14 cellular contexts compared by ENCODE assay signal in genomic region chr2:215966274-215966673, GRCh38.
"Had no signal": no experiment of that assay in that cellular context is flagged by ENCODE, and none has a peak within 500 bp of the region (broad histone marks: within the 10 kb centered on the region; RNA-seq: fewer than 3 reads in every experiment).

No MANE protein-coding gene starts in this region.

- H3K9me3 ChIP-seq: psoas muscle, right lobe of liver, thoracic aorta, upper lobe of right lung had no signal

- H3K27me3 Mint-ChIP-seq: activated CD4-positive, alpha-beta T cell treated with anti-CD3 and anti-CD28 coated beads for 36 hours; activated naive CD8-positive, alpha-beta T cell had no signal

- ATAC-seq: activated CD4-positive, alpha-beta T cell treated with anti-CD3 and anti-CD28 coated beads for 36 hours; psoas muscle; right lobe of liver; upper lobe of right lung had no signal

- H3K36me3 ChIP-seq: brain microvascular endothelial cell, thoracic aorta, upper lobe of right lung had no signal

- H3K27ac ChIP-seq: brain microvascular endothelial cell, psoas muscle, right lobe of liver, thoracic aorta, upper lobe of right lung had no signal

- H3K4me1 ChIP-seq: psoas muscle, right lobe of liver, upper lobe of right lung had no signal

- H3K4me3 Mint-ChIP-seq: activated CD4-positive, alpha-beta T cell treated with anti-CD3 and anti-CD28 coated beads for 36 hours; activated naive CD8-positive, alpha-beta T cell had no signal

- DNase-seq: activated CD4-positive, alpha-beta T cell treated with anti-CD3 and anti-CD28 coated beads for 36 hours; activated effector memory CD4-positive, alpha-beta T cell treated with anti-CD3 and anti-CD28 coated beads, Interleukin-2, amount 50 U/mL, for 16 hours; anterior cingulate cortex; brain microvascular endothelial cell; cerebellar nuclear complex; effector memory CD4-positive, alpha-beta T cell; kidney glomerular epithelial cell; mesenchymal stem cell; psoas muscle; right lobe of liver; T1000; upper lobe of right lung had no signal

- H3K27me3 ChIP-seq: brain microvascular endothelial cell, right lobe of liver, upper lobe of right lung had no signal

- H3K4me3 ChIP-seq: psoas muscle, right lobe of liver, thoracic aorta, upper lobe of right lung had no signal

- H3K27ac Mint-ChIP-seq: activated CD4-positive, alpha-beta T cell treated with anti-CD3 and anti-CD28 coated beads for 36 hours had no signal
